ENCODE assay signal across 16 cellular contexts in the genomic region with DNA sequence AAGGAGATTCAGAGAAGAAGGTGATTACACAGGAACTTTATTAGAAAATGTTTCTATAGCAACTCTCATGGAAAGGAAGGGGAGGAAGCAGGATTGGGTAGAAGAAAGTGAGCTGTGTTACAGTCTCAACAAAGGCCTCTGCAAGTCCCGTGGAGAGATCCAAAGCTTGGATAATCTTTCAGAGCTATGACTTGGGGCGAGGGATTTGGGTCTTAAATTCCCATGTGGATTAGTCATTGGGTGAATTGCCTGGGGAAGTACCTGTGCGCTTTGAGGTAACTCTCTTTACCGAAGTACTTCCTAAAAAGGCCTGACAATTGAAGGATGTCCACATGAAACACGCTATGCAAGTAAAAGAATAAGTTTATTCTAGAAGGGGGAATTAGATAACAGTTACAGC.
"Had no signal": no experiment of that assay in that cellular context is flagged by ENCODE, and none has a peak within 500 bp of the region (broad histone marks: within the 10 kb centered on the region; RNA-seq: fewer than 3 reads in every experiment).

No MANE protein-coding gene starts in this region.

- ATAC-seq: activated CD8-positive, alpha-beta T cell treated with anti-CD3 and anti-CD28 coated beads, Interleukin-2, amount 10 ng/mL, durations not matched to agents 7 days and 5 days; left lung; mucosa of descending colon; naive thymus-derived CD4-positive, alpha-beta T cell; stimulated activated memory B cell treated with anti-CD40 and anti-IgM and Interleukin-4, amounts not matched to agents 10 μg/mL and 1 μg/mL and 100 μg/mL, for 72 hours; T-helper 17 cell; WTC11 had no signal

- H3K36me3 ChIP-seq: left lung, tibial artery, vagina had no signal

- H3K27me3 ChIP-seq: left lung, tibial artery, vagina had no signal

- H3K27ac ChIP-seq: left lung, tibial artery, vagina had no signal

- H3K9me3 ChIP-seq: mucosa of descending colon, tibial artery had no signal

- DNase-seq: activated CD4-positive, alpha-beta T cell treated with anti-CD3 and anti-CD28 coated beads for 4 hours; activated CD8-positive, alpha-beta memory T cell treated with anti-CD3 and anti-CD28 coated beads, Interleukin-2, amount 50 U/mL, for 48 hours; activated CD8-positive, alpha-beta T cell treated with anti-CD3 and anti-CD28 coated beads, Interleukin-2, amount 10 ng/mL, durations not matched to agents 7 days and 5 days; anterior cingulate cortex; dermis blood vessel endothelial cell; erythroblast; left lung; mucosa of descending colon; naive thymus-derived CD4-positive, alpha-beta T cell; retina; stimulated activated CD4-positive, alpha-beta T cell treated with anti-CD3 and anti-CD28 coated beads, Interleukin-2, amount 100 ng/mL, for 48 hours; T-helper 17 cell; tibial artery had no signal

- H3K4me3 ChIP-seq: left lung, mucosa of descending colon, tibial artery, vagina had no signal

- H3K4me1 ChIP-seq: left lung, tibial artery, vagina had no signal
